Comparison of ENCODE assay signal across 8 cellular contexts in genomic region chr5:146446861-146447733, GRCh38. TPM values are rescaled to one million over a fixed set of nuclear protein-coding genes. Genes with fewer than 3 reads are reported as not detected.
A peak's percentile ranks its signal among the peaks of the same experiment; 100 is the strongest.
DNase-seq lines count a peak whose midpoint lies in the region; ATAC-seq and TF ChIP-seq lines count a peak whose summit lies in the region.

Gene TCERG1, plus strand, starts transcription at chr5:146447333. Its CDS starts 17 bp downstream, at chr5:146447350.

- peak within 1 kb of the TSS; percentile 87 for H3K27ac ChIP-seq in muscle layer of duodenum (ENCODE audit: low read length)

- H3K36me3 Mint-ChIP-seq in activated T-cell treated with anti-CD3 and anti-CD28 coated beads, Interleukin-2, amount 50 U/mL, for 4 hours (ENCODE audit: insufficient read depth): peaks cover 9% of the 10 kb centered on the region

- in situ Hi-C loops in KBM-7 (cut with MboI; ENCODE audit: low pct_unique_long_range_greater_than_20kb, low sequenced_read_pairs): no loop called here

- peaks cover 0 to 5% of the 10 kb centered on the region in 2 donors for H3K36me3 ChIP-seq in muscle layer of duodenum (ENCODE audit: control insufficient read depth in 1 of 2, insufficient read depth in 2 of 2, low read length in 2 of 2)

- H3K4me1 ChIP-seq in muscle layer of duodenum (ENCODE audit: control insufficient read depth in 1 of 2, insufficient read depth in 2 of 2, low read length in 2 of 2): peaks cover 0 to 22% of the 10 kb centered on the region in 2 donors

- H3K27me3 Mint-ChIP-seq in activated T-cell treated with anti-CD3 and anti-CD28 coated beads, Interleukin-2, amount 50 U/mL, for 4 hours (ENCODE audit: low read depth): no peaks in the 10 kb centered on the region

- no peaks in the 10 kb centered on the region for H3K9me3 ChIP-seq in muscle layer of duodenum (ENCODE audit: control insufficient read depth in 1 of 2, low read length in 2 of 2)

- peak; percentile 100 for DNase-seq in DMS53 (lab: John Stamatoyannopoulos, UW)
- DNase-seq in KBM-7: peak; percentile 100
- DNase-seq in activated T-cell treated with anti-CD3 and anti-CD28 coated beads, Interleukin-2, amount 50 U/mL, for 4 hours: peak; percentile 96
- DNase-seq in stimulated activated CD8-positive, alpha-beta memory T cell treated with anti-CD3 and anti-CD28 coated beads, Interleukin-7, amount 100 ng/mL, for 48 hours (ENCODE audit: extremely low read depth in 1 of 2, low read depth in 1 of 2): peak; percentile 88 to 98

- ATAC-seq in GM21619 (IDR thresholded peaks at IDR 0.05; ENCODE audit: unreplicated experiment) (peak; percentile 97), esophagus mucosa (peak; percentile 98)
- peak; percentile 91 for ATAC-seq in activated T-cell treated with anti-CD3 and anti-CD28 coated beads, Interleukin-2, amount 50 U/mL, for 4 hours

- no peaks in the 10 kb centered on the region for H3K27me3 ChIP-seq in muscle layer of duodenum (ENCODE audit: low read depth, low read length)

- H3K4me3 Mint-ChIP-seq in activated T-cell treated with anti-CD3 and anti-CD28 coated beads, Interleukin-2, amount 50 U/mL, for 4 hours: peak within 1 kb of the TSS; percentile 98

- H3K9me3 Mint-ChIP-seq in activated T-cell treated with anti-CD3 and anti-CD28 coated beads, Interleukin-2, amount 50 U/mL, for 4 hours: no peaks in the 10 kb centered on the region

- peak within 1 kb of the TSS; percentile 89 to 95 for H3K4me3 ChIP-seq in muscle layer of duodenum (ENCODE audit: low read depth in 1 of 2, low read length in 2 of 2)

- H3K4me1 Mint-ChIP-seq in activated T-cell treated with anti-CD3 and anti-CD28 coated beads, Interleukin-2, amount 50 U/mL, for 4 hours (ENCODE audit: low read depth): peaks cover 39% of the 10 kb centered on the region

TF ChIP-seq in PFSK-1, 5 proteins besides CTCF, POLR2A, EP300 and RAD21:
- TF ChIP-seq TAF1 (IDR thresholded peaks at IDR 0.05; ENCODE audit: borderline replicate concordance, insufficient read depth, low read length): peak; percentile 93; the same call in 1 of the 2 replicates
- 0 out of 4 replicates have a peak, but pooled peaks of 1 of the 2 experiments have one; percentile 52 for TF ChIP-seq REST (IDR thresholded peaks at IDR 0.05; ENCODE audit: insufficient read depth in 1 of 2, low read depth in 2 of 2, low read length in 2 of 2)
- TF ChIP-seq FOXP2 (optimal IDR thresholded peaks at IDR 0.05; ENCODE audit: borderline replicate concordance, extremely low read depth, extremely low read length, insufficient read depth): no peak
- TF ChIP-seq SIN3A (IDR thresholded peaks at IDR 0.05; ENCODE audit: borderline replicate concordance, insufficient read depth, low read length): no peak; the same call in 1 of the 2 replicates
- TF ChIP-seq POLR2AphosphoS5 (IDR thresholded peaks at IDR 0.05; ENCODE audit: low read depth, low read length): peak; percentile 69

RNA-seq across cellular contexts. Expression of gene TCERG1, which starts in this region (rescaled TPM):
- polyA plus RNA-seq in PFSK-1 (2012; ENCODE audit: insufficient read length, low read depth): 27.7 TPM
- total RNA-seq in activated T-cell treated with anti-CD3 and anti-CD28 coated beads, Interleukin-2, amount 50 U/mL, for 4 hours: 100 to 1,000 TPM; 128 to 147 (median 132) TPM
- 32.6 TPM for total RNA-seq in esophagus mucosa

Comparison
In these comparisons a context has a peak if more than half of its experiments do, and no peak if none do; other contexts are left out.
1. Peak in every context shown above with its lines: DNase-seq, ATAC-seq, H3K4me3 ChIP-seq and H3K27ac ChIP-seq.